Comparison of ENCODE assay signal across 3 cellular contexts in genomic region chr3:158571969-158572765, GRCh38.
TF ChIP-seq lines count a peak whose summit lies in the region.

No MANE protein-coding gene starts in this region.

TF ChIP-seq in SK-N-SH, 30 proteins besides CTCF, POLR2A, EP300 and RAD21 (continued from another document and continues in another):
- TF ChIP-seq ZBTB33 (IDR thresholded peaks at IDR 0.05; ENCODE audit: borderline replicate concordance, low read depth) (no peak), MAX (IDR thresholded peaks at IDR 0.05; ENCODE audit: low read depth) (no peak), REST (IDR thresholded peaks at IDR 0.05; ENCODE audit: low read depth, low read length) (no peak), RFX5 (IDR thresholded peaks at IDR 0.05; ENCODE audit: low read length) (no peak), GATA2 (CRISPR knock-in tag; IDR thresholded peaks at IDR 0.05) (no peak), RXRA (IDR thresholded peaks at IDR 0.05; ENCODE audit: borderline replicate concordance, low read depth) (no peak), TAF1 (IDR thresholded peaks at IDR 0.05; ENCODE audit: borderline replicate concordance, low read depth, low read length) (no peak), EZH2phosphoT487 (IDR thresholded peaks at IDR 0.05; ENCODE audit: borderline replicate concordance, low read depth) (no peak), JUND (IDR thresholded peaks at IDR 0.05) (no peak), IRF3 (IDR thresholded peaks at IDR 0.05; ENCODE audit: low read depth, low read length) (no peak), YY1 (IDR thresholded peaks at IDR 0.05; ENCODE audit: low read depth) (no peak), FOXJ3 (CRISPR knock-in tag; IDR thresholded peaks at IDR 0.05) (no peak), MEF2A (IDR thresholded peaks at IDR 0.05; ENCODE audit: borderline replicate concordance, low read depth) (no peak)

TF ChIP-seq in SK-N-SH treated with all-trans-retinoic acid at 6 μM for 48 hours, 23 proteins besides CTCF, POLR2A, EP300 and RAD21 (continued from another document):
- TF ChIP-seq TSHZ2 (CRISPR knock-in tag; IDR thresholded peaks at IDR 0.05) (no peak), GLIS3 (CRISPR knock-in tag; IDR thresholded peaks at IDR 0.05) (no peak), POU6F1 (CRISPR knock-in tag; IDR thresholded peaks at IDR 0.05; ENCODE audit: borderline replicate concordance, low read depth) (no peak), TOX (CRISPR knock-in tag; IDR thresholded peaks at IDR 0.05; ENCODE audit: borderline replicate concordance) (no peak), ARNTL (CRISPR knock-in tag; IDR thresholded peaks at IDR 0.05; ENCODE audit: borderline replicate concordance, low read depth) (no peak), RARB (CRISPR knock-in tag; IDR thresholded peaks at IDR 0.05) (no peak)

TF ChIP-seq in HEK293, 187 proteins besides CTCF, POLR2A, EP300 and RAD21 (continued from another document):
- TF ChIP-seq ZBTB10 (tag by site-specific recombination; IDR thresholded peaks at IDR 0.05) (0 out of 2 replicates have a peak, but pooled peaks have one; percentile 22), SP2 (tag by site-specific recombination; IDR thresholded peaks at IDR 0.05) (peak; percentile 10; the same call in 1 of the 2 replicates), PRDM6 (tag by site-specific recombination; IDR thresholded peaks at IDR 0.05) (no peak), ZNF692 (tag by site-specific recombination; IDR thresholded peaks at IDR 0.05) (no peak), ZNF18 (tag by site-specific recombination; IDR thresholded peaks at IDR 0.05) (peak; percentile 37; the same call in 1 of the 2 replicates), ZNF274 (IDR thresholded peaks at IDR 0.05; ENCODE audit: low read length) (no peak), ZNF274 (tag by site-specific recombination; IDR thresholded peaks at IDR 0.05; ENCODE audit: borderline replicate concordance) (no peak), ZNF510 (tag by site-specific recombination; IDR thresholded peaks at IDR 0.05; ENCODE audit: insufficient replicate concordance) (no peak), ZNF26 (tag by site-specific recombination; IDR thresholded peaks at IDR 0.05) (no peak), ZNF629 (tag by site-specific recombination; IDR thresholded peaks at IDR 0.05) (no peak), ZSCAN5A (tag by site-specific recombination; IDR thresholded peaks at IDR 0.05) (no peak), OSR2 (tag by site-specific recombination; IDR thresholded peaks at IDR 0.05) (no peak), ZSCAN16 (tag by site-specific recombination; IDR thresholded peaks at IDR 0.05) (0 out of 2 replicates have a peak, but pooled peaks have one; percentile 13), ZNF776 (tag by site-specific recombination; IDR thresholded peaks at IDR 0.05; ENCODE audit: borderline replicate concordance) (no peak), EGR2 (tag by site-specific recombination; IDR thresholded peaks at IDR 0.05; ENCODE audit: low read depth) (peak; percentile 78), PBX3 (CRISPR knock-in tag; IDR thresholded peaks at IDR 0.05) (no peak), KLF10 (tag by site-specific recombination; IDR thresholded peaks at IDR 0.05) (no peak), BCL11B (tag by site-specific recombination; IDR thresholded peaks at IDR 0.05; ENCODE audit: low read depth) (no peak), KLF17 (tag by site-specific recombination; IDR thresholded peaks at IDR 0.05) (peak; percentile 54; the same call in 1 of the 2 replicates)
